In genomic region chrX:103464071-103464773, GRCh38 we compare ENCODE assay signal across 8 cellular contexts. TPM values are rescaled to one million over a fixed set of nuclear protein-coding genes. Genes with fewer than 3 reads are reported as not detected.
A peak's percentile ranks its signal among the peaks of the same experiment; 100 is the strongest.
DNase-seq lines count a peak whose midpoint lies in the region; ATAC-seq and TF ChIP-seq lines count a peak whose summit lies in the region.

No MANE protein-coding gene starts in this region.

- H2AFZ ChIP-seq in SU-DHL-6 (ENCODE audit: low read depth, low read length, severe bottlenecking), result peak overlapping the region; percentile 99

- H4K20me1 ChIP-seq in SU-DHL-6 (ENCODE audit: low read depth, low read length), result no peaks in the 10 kb centered on the region

- H3K4me3 ChIP-seq in SU-DHL-6 (ENCODE audit: insufficient read depth, low read length, poor library complexity, severe bottlenecking), result peak overlapping the region; percentile 45

- peak overlapping the region; percentile 40 for H3K9ac ChIP-seq in SU-DHL-6 (ENCODE audit: low read length)

- DNase-seq in Daoy (ENCODE audit: low read depth), result peak; percentile 41
- no peak for DNase-seq in central memory CD8-positive, alpha-beta T cell (ENCODE audit: low spot score in 2 of 2)
- peak; percentile 23 for DNase-seq in kidney tubule cell (ENCODE audit: low spot score)
- peak; percentile 22 for DNase-seq in stimulated activated naive CD8-positive, alpha-beta T cell treated with anti-CD3 and anti-CD28 coated beads, Interleukin-15, Interleukin-2, amounts not matched to agents 100 U/mL and 50 U/mL, for 24 hours
- no peak for DNase-seq in NK-92 (lab: John Stamatoyannopoulos, UW; ENCODE audit: unreplicated experiment)

- H3K9me3 Mint-ChIP-seq in central memory CD8-positive, alpha-beta T cell, result no peaks in the 10 kb centered on the region

- peak; percentile 10 for TF ChIP-seq CTCF in SU-DHL-6 (IDR thresholded peaks at IDR 0.05; ENCODE audit: insufficient read depth, low read length, poor library complexity, severe bottlenecking)

- no peaks in the 10 kb centered on the region for H3K9me3 ChIP-seq in SU-DHL-6 (ENCODE audit: insufficient read depth, low read length)

- peaks cover 5% of the 10 kb centered on the region for H3K4me1 Mint-ChIP-seq in central memory CD8-positive, alpha-beta T cell

- peak overlapping the region; percentile 30 for H3K27ac Mint-ChIP-seq in central memory CD8-positive, alpha-beta T cell (ENCODE audit: low read depth)

- ATAC-seq in GM19455 (IDR thresholded peaks at IDR 0.05; ENCODE audit: unreplicated experiment) (peak; percentile 74), HG03439 (IDR thresholded peaks at IDR 0.05; ENCODE audit: unreplicated experiment) (peak; percentile 54)
- ATAC-seq in central memory CD8-positive, alpha-beta T cell (replicated peaks; ENCODE audit: extremely low read depth, poor library complexity, severe bottlenecking), result peak; percentile 75
- ATAC-seq in stimulated activated naive CD8-positive, alpha-beta T cell treated with anti-CD3 and anti-CD28 coated beads, Interleukin-15, Interleukin-2, amounts not matched to agents 100 U/mL and 50 U/mL, for 24 hours, result peak; percentile 68

- peak overlapping the region; percentile 77 for H3K4me2 ChIP-seq in SU-DHL-6 (ENCODE audit: low read depth, low read length, poor library complexity, severe bottlenecking)

- no peaks in the 10 kb centered on the region for H3K36me3 ChIP-seq in SU-DHL-6 (ENCODE audit: low read length)

- H3K36me3 Mint-ChIP-seq in central memory CD8-positive, alpha-beta T cell (ENCODE audit: insufficient read depth), result peaks cover 2% of the 10 kb centered on the region

- no peak overlapping the region for H3K27ac ChIP-seq in SU-DHL-6 (ENCODE audit: low read depth, low read length)

- peaks cover 21% of the 10 kb centered on the region for H3K27me3 Mint-ChIP-seq in central memory CD8-positive, alpha-beta T cell

- H3K27me3 ChIP-seq in SU-DHL-6 (ENCODE audit: low read length), result no peaks in the 10 kb centered on the region

- no peaks in the 10 kb centered on the region for H3F3A ChIP-seq in SU-DHL-6 (ENCODE audit: insufficient read depth)

- peak overlapping the region; percentile 92 for H3K4me3 Mint-ChIP-seq in central memory CD8-positive, alpha-beta T cell

- no peaks in the 10 kb centered on the region for H3K79me2 ChIP-seq in SU-DHL-6 (ENCODE audit: insufficient read depth, low read length)

- H3K9me2 ChIP-seq in SU-DHL-6 (replicated peaks; ENCODE audit: insufficient read depth, low read length), result no peaks in the 10 kb centered on the region

RNA-seq across cellular contexts. Expression of gene RAB40A, which starts 55.1 kb away (rescaled TPM):
- total RNA-seq in Daoy (2014; rRNA removed; shearing (Covaris generic)), result 0.11 TPM in 1 of 2 replicates, not detected in the other

Comparison
In these comparisons a context has a peak if more than half of its experiments do, and no peak if none do; other contexts are left out.
1. DNase-seq: peak in Daoy (single experiment), kidney tubule cell (single experiment) and stimulated activated naive CD8-positive, alpha-beta T cell treated with anti-CD3 and anti-CD28 coated beads, Interleukin-15, Interleukin-2, amounts not matched to agents 100 U/mL and 50 U/mL, for 24 hours (single experiment); none in central memory CD8-positive, alpha-beta T cell (0 of 2) and NK-92 (single experiment).
2. Peak in every context shown above with its lines, with median percentiles within 50 percentile points of each other: ATAC-seq.